ENCODE assay signal across 8 cellular contexts in genomic region chr5:93579561-93580386, GRCh38. TPM values are rescaled to one million over a fixed set of nuclear protein-coding genes. Genes with fewer than 3 reads are reported as not detected.
DNase-seq lines count a peak whose midpoint lies in the region; ATAC-seq, FAIRE-seq and TF ChIP-seq lines count a peak whose summit lies in the region.

No MANE protein-coding gene starts in this region.

- peaks cover 32% of the 10 kb centered on the region for H3K4me1 ChIP-seq in astrocyte (ENCODE audit: insufficient read depth, low read length)

- H4K20me1 ChIP-seq in astrocyte (ENCODE audit: insufficient read depth, low read length): no peaks in the 10 kb centered on the region

- peaks cover 2% of the 10 kb centered on the region for H3K36me3 Mint-ChIP-seq in astrocyte (ENCODE audit: low read depth, unreplicated experiment)

- H3K4me1 Mint-ChIP-seq in astrocyte (ENCODE audit: low read depth, unreplicated experiment): peaks cover 2% of the 10 kb centered on the region

- TF ChIP-seq CTCF in astrocyte (IDR thresholded peaks at IDR 0.05; ENCODE audit: insufficient read depth, low read depth, low read length): no peak

- H3K36me3 ChIP-seq in astrocyte (ENCODE audit: insufficient read depth, low read length): no peaks in the 10 kb centered on the region

- ATAC-seq in stimulated activated naive CD8-positive, alpha-beta T cell treated with anti-CD3 and anti-CD28 coated beads, Interleukin-15, Interleukin-2, amounts not matched to agents 100 U/mL and 50 U/mL, for 24 hours: no peak
- no peak for ATAC-seq in GM21737 (IDR thresholded peaks at IDR 0.05; ENCODE audit: unreplicated experiment)

- H3K9me3 Mint-ChIP-seq in astrocyte (ENCODE audit: unreplicated experiment): peaks cover 2% of the 10 kb centered on the region

- H3K9me3 ChIP-seq in astrocyte (ENCODE audit: insufficient read depth, low read depth, low read length): no peaks in the 10 kb centered on the region

- H3K4me2 ChIP-seq in astrocyte (ENCODE audit: low read length): peak overlapping the region; percentile 97

- peak overlapping the region; percentile 68 for H2AFZ ChIP-seq in astrocyte (ENCODE audit: low read depth, low read length)

- no peaks in the 10 kb centered on the region for H3K27me3 ChIP-seq in astrocyte (ENCODE audit: insufficient read depth, low read length)

- peak overlapping the region; percentile 86 for H3K27ac ChIP-seq in astrocyte (ENCODE audit: low read depth, low read length)

- no peak for TF ChIP-seq RAD21 in Ishikawa (IDR thresholded peaks at IDR 0.05; ENCODE audit: low read depth)

- DNase-seq in DMS 273 treated with DMSO at 0.1 percent for 48 hours (lab: John Stamatoyannopoulos, UW): peak; percentile 16
- DNase-seq in astrocyte (ENCODE audit: low read depth): no peak
- peak; percentile 61 for DNase-seq in islet precursor cell
- peak; percentile 15 for DNase-seq in stimulated activated naive CD8-positive, alpha-beta T cell treated with anti-CD3 and anti-CD28 coated beads, Interleukin-15, Interleukin-2, amounts not matched to agents 100 U/mL and 50 U/mL, for 24 hours
- DNase-seq in NCI-H446 treated with DMSO at 0.1 percent for 48 hours (lab: John Stamatoyannopoulos, UW): no peak
- no peak for DNase-seq in OCI-M2 (lab: John Stamatoyannopoulos, UW; ENCODE audit: unreplicated experiment)

- H3K27me3 Mint-ChIP-seq in astrocyte (ENCODE audit: low read depth, unreplicated experiment): peaks cover 43% of the 10 kb centered on the region

- peaks cover 76% of the 10 kb centered on the region for H3K79me2 ChIP-seq in astrocyte (ENCODE audit: insufficient read depth, low read length)

- peak overlapping the region; percentile 79 for H3K4me3 ChIP-seq in astrocyte (ENCODE audit: insufficient read depth, low read depth, low read length)

- no peak overlapping the region for H3K27ac Mint-ChIP-seq in astrocyte (ENCODE audit: unreplicated experiment)

- no peak for FAIRE-seq in astrocyte (lab: Jason Lieb, UNC)

- no peak for TF ChIP-seq EP300 in Ishikawa (IDR thresholded peaks at IDR 0.05; ENCODE audit: borderline replicate concordance)

- H3K9ac ChIP-seq in astrocyte (ENCODE audit: low read length): peak overlapping the region; percentile 90

- H3K4me3 Mint-ChIP-seq in astrocyte (ENCODE audit: unreplicated experiment): no peak overlapping the region

TF ChIP-seq in Ishikawa, 13 proteins besides CTCF, POLR2A, EP300 and RAD21:
- TF ChIP-seq EGR1 (IDR thresholded peaks at IDR 0.05) (no peak), TEAD4 (IDR thresholded peaks at IDR 0.05) (0 out of 2 replicates have a peak, but pooled peaks have one; percentile 28), NFIC (IDR thresholded peaks at IDR 0.05) (no peak), TAF1 (IDR thresholded peaks at IDR 0.05; ENCODE audit: low read depth) (no peak; the same call in 1 of the 2 replicates), MAX (IDR thresholded peaks at IDR 0.05) (peak; percentile 62; the same call in 1 of the 2 replicates)
- TF ChIP-seq, protein P1, sequence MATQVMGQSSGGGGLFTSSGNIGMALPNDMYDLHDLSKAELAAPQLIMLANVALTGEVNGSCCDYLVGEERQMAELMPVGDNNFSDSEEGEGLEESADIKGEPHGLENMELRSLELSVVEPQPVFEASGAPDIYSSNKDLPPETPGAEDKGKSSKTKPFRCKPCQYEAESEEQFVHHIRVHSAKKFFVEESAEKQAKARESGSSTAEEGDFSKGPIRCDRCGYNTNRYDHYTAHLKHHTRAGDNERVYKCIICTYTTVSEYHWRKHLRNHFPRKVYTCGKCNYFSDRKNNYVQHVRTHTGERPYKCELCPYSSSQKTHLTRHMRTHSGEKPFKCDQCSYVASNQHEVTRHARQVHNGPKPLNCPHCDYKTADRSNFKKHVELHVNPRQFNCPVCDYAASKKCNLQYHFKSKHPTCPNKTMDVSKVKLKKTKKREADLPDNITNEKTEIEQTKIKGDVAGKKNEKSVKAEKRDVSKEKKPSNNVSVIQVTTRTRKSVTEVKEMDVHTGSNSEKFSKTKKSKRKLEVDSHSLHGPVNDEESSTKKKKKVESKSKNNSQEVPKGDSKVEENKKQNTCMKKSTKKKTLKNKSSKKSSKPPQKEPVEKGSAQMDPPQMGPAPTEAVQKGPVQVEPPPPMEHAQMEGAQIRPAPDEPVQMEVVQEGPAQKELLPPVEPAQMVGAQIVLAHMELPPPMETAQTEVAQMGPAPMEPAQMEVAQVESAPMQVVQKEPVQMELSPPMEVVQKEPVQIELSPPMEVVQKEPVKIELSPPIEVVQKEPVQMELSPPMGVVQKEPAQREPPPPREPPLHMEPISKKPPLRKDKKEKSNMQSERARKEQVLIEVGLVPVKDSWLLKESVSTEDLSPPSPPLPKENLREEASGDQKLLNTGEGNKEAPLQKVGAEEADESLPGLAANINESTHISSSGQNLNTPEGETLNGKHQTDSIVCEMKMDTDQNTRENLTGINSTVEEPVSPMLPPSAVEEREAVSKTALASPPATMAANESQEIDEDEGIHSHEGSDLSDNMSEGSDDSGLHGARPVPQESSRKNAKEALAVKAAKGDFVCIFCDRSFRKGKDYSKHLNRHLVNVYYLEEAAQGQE (IDR thresholded peaks at IDR 0.05; ENCODE audit: low read depth): no peak

RNA-seq across cellular contexts. Expression of gene NR2F1-AS1, which starts 1.2 kb away (rescaled TPM):
- 6.9 and 7.3 TPM in 2 replicates for total RNA-seq in astrocyte

RNA-seq across cellular contexts. Expression of gene NR2F1, which starts 3.2 kb away (rescaled TPM):
- total RNA-seq in astrocyte: 4.3 and 5.1 TPM in 2 replicates

Comparison
In these comparisons a context has a peak if more than half of its experiments do, and no peak if none do; other contexts are left out.
1. DNase-seq: peak in DMS 273 treated with DMSO at 0.1 percent for 48 hours (single experiment), islet precursor cell (single experiment) and stimulated activated naive CD8-positive, alpha-beta T cell treated with anti-CD3 and anti-CD28 coated beads, Interleukin-15, Interleukin-2, amounts not matched to agents 100 U/mL and 50 U/mL, for 24 hours (single experiment); none in astrocyte (single experiment), NCI-H446 treated with DMSO at 0.1 percent for 48 hours (single experiment) and OCI-M2 (single experiment).